28 cellular contexts compared by ENCODE assay signal in the genomic region with DNA sequence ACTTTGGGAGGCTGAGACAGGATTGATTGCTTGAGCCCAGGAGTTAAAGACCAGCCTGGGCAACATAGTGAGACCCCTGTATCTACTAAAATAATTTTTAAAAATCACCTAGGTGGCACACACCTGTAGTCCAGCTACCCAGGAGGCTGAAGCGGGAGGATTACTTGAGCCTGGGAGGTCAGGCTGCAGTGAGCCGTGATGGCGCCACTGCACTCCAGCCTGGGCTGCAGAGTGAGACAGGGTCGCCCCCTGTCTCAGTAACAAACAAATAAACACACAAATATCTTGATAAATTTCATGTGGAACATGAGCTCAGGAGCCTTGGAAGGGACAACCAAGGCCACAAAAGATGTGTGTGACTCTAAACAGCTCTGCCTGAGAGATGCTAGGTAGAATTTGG. TPM values are rescaled to one million over a fixed set of nuclear protein-coding genes. Genes with fewer than 3 reads are reported as not detected.
DNase-seq lines count a peak whose midpoint lies in the region; ATAC-seq and TF ChIP-seq lines count a peak whose summit lies in the region.
"Had no signal": no experiment of that assay in that cellular context is flagged by ENCODE, and none has a peak within 500 bp of the region (broad histone marks: within the 10 kb centered on the region; RNA-seq: fewer than 3 reads in every experiment).

No MANE protein-coding gene starts in this region.

- H3K36me3 Mint-ChIP-seq in T-helper 2 cell treated with Interferon-gamma antibody and Interleukin-4, amounts not matched to agents 5 μg/mL and 100 μg/mL, for 36 hours (ENCODE audit: low read depth) = no peaks in the 10 kb centered on the region
- H3K36me3 Mint-ChIP-seq in CD4-positive, alpha-beta T cell (ENCODE audit: low read depth) = no peaks in the 10 kb centered on the region
- no peaks in the 10 kb centered on the region for H3K36me3 Mint-ChIP-seq in endodermal cell (ENCODE audit: low read depth)
- H3K36me3 Mint-ChIP-seq in activated naive CD8-positive, alpha-beta T cell treated with anti-CD3 and anti-CD28 coated beads, Interleukin-2, amount 50 U/mL, for 24 hours (ENCODE audit: low read depth) = no peaks in the 10 kb centered on the region
- H3K36me3 Mint-ChIP-seq: CD4-positive, alpha-beta memory T cell had no signal

- H3K4me3 ChIP-seq in endodermal cell (ENCODE audit: low read length) = no peak overlapping the region
- H3K4me3 ChIP-seq: BLaER1, GM23248 had no signal

- H3K4me1 ChIP-seq in endodermal cell (ENCODE audit: control insufficient read depth, insufficient read depth, low read length) = no peaks in the 10 kb centered on the region
- H3K4me1 ChIP-seq: BLaER1, Caco-2 had no signal

- ATAC-seq in CD4-positive, alpha-beta T cell (ENCODE audit: poor library complexity) = no peak
- ATAC-seq in activated naive CD8-positive, alpha-beta T cell treated with anti-CD3 and anti-CD28 coated beads, Interleukin-2, amount 50 U/mL, for 24 hours = no peak

- intact Hi-C loops in CD4-positive, alpha-beta T cell (cut with DNase I, micrococcal nuclease) = no loop called here

- CTCF ChIA-PET in CD4-positive, alpha-beta T cell (lab: Charles Lee) = interaction anchor here (1.0 to 2.9 kb wide), 3 partner anchors 11 to 35 kb away, joined by 3 to 12 read pairs (median 5); partner anchors contain the start of gene ANKRD53

- DNase-seq in T-helper 2 cell treated with Interferon-gamma antibody and Interleukin-4, amounts not matched to agents 5 μg/mL and 100 μg/mL, for 36 hours (ENCODE audit: low spot score) = peak; percentile 2
- DNase-seq in T-helper 2 cell (no peak), endodermal cell (peak; percentile 39), mucosa of gallbladder (ENCODE audit: low spot score) (peak; percentile 3), RKO (ENCODE audit: low spot score) (no peak), GM13976 (ENCODE audit: low spot score) (no peak)
- no peak for DNase-seq in CD4-positive, alpha-beta T cell
- no peak for DNase-seq in activated naive CD8-positive, alpha-beta T cell treated with anti-CD3 and anti-CD28 coated beads, Interleukin-2, amount 50 U/mL, for 24 hours
- DNase-seq: ACHN; Caco-2; CD4-positive, alpha-beta memory T cell; DMS 273 treated with DMSO at 0.1 percent for 48 hours; DMS79 treated with DMSO at 0.1 percent for 48 hours; GM23248; HCEC 1CT; IMR-90; NCI-H1105; NCI-H146; NCI-H2029 treated with DMSO at 0.1 percent for 48 hours; NCI-H2171; NCI-H345; NCI-H524; Right ventricle myocardium superior had no signal

- H3K9me3 Mint-ChIP-seq in T-helper 2 cell treated with Interferon-gamma antibody and Interleukin-4, amounts not matched to agents 5 μg/mL and 100 μg/mL, for 36 hours = no peaks in the 10 kb centered on the region
- no peaks in the 10 kb centered on the region for H3K9me3 Mint-ChIP-seq in CD4-positive, alpha-beta T cell
- no peaks in the 10 kb centered on the region for H3K9me3 Mint-ChIP-seq in endodermal cell
- no peaks in the 10 kb centered on the region for H3K9me3 Mint-ChIP-seq in activated naive CD8-positive, alpha-beta T cell treated with anti-CD3 and anti-CD28 coated beads, Interleukin-2, amount 50 U/mL, for 24 hours
- H3K9me3 Mint-ChIP-seq: CD4-positive, alpha-beta memory T cell had no signal

- H3K4me3 Mint-ChIP-seq in T-helper 2 cell treated with Interferon-gamma antibody and Interleukin-4, amounts not matched to agents 5 μg/mL and 100 μg/mL, for 36 hours = no peak overlapping the region
- peak overlapping the region; percentile 30 for H3K4me3 Mint-ChIP-seq in CD4-positive, alpha-beta T cell
- H3K4me3 Mint-ChIP-seq in endodermal cell = no peak overlapping the region
- H3K4me3 Mint-ChIP-seq in activated naive CD8-positive, alpha-beta T cell treated with anti-CD3 and anti-CD28 coated beads, Interleukin-2, amount 50 U/mL, for 24 hours = no peak overlapping the region
- H3K4me3 Mint-ChIP-seq: CD4-positive, alpha-beta memory T cell had no signal

- TF ChIP-seq CTCF in CD4-positive, alpha-beta T cell (IDR thresholded peaks at IDR 0.05) = no peak
- TF ChIP-seq CTCF in endodermal cell (conservative IDR thresholded peaks at IDR 0.05) = no peak
- no peak for TF ChIP-seq CTCF in GM13976 (IDR thresholded peaks at IDR 0.05; ENCODE audit: borderline replicate concordance, control extremely low read depth, extremely low read depth, insufficient read depth, missing control alignments)

- H3K27me3 Mint-ChIP-seq in T-helper 2 cell treated with Interferon-gamma antibody and Interleukin-4, amounts not matched to agents 5 μg/mL and 100 μg/mL, for 36 hours (ENCODE audit: low read depth) = peaks cover 51% of the 10 kb centered on the region
- peaks cover 30% of the 10 kb centered on the region for H3K27me3 Mint-ChIP-seq in CD4-positive, alpha-beta T cell
- peaks cover 95% of the 10 kb centered on the region for H3K27me3 Mint-ChIP-seq in endodermal cell (ENCODE audit: insufficient read depth)
- H3K27me3 Mint-ChIP-seq in activated naive CD8-positive, alpha-beta T cell treated with anti-CD3 and anti-CD28 coated beads, Interleukin-2, amount 50 U/mL, for 24 hours = peaks cover 37% of the 10 kb centered on the region

- POLR2A ChIA-PET in CD4-positive, alpha-beta T cell (lab: Charles Lee) = no interaction called here

- H3K36me3 ChIP-seq in endodermal cell (ENCODE audit: control insufficient read depth, insufficient read depth, low read length) = no peaks in the 10 kb centered on the region
- H3K36me3 ChIP-seq: BLaER1 had no signal

- H3K4me1 Mint-ChIP-seq in T-helper 2 cell treated with Interferon-gamma antibody and Interleukin-4, amounts not matched to agents 5 μg/mL and 100 μg/mL, for 36 hours (ENCODE audit: low read depth) = peaks cover 2% of the 10 kb centered on the region
- H3K4me1 Mint-ChIP-seq in CD4-positive, alpha-beta T cell (ENCODE audit: low read depth) = peaks cover 8% of the 10 kb centered on the region
- H3K4me1 Mint-ChIP-seq in endodermal cell = peaks cover 2% of the 10 kb centered on the region
- H3K4me1 Mint-ChIP-seq in activated naive CD8-positive, alpha-beta T cell treated with anti-CD3 and anti-CD28 coated beads, Interleukin-2, amount 50 U/mL, for 24 hours = peaks cover 6% of the 10 kb centered on the region

- WGBS in endodermal cell (ENCODE audit: insufficient coverage in 1 of 2, insufficient read length in 1 of 2), 2 experiments = 60 to 71% methylated on average over 2 to 4 of the region's 4 CpGs

- in situ Hi-C loops in GM13976 (cut with MboI; ENCODE audit: low sequenced_read_pairs, unreplicated experiment) = no loop called here

- no peaks in the 10 kb centered on the region for H3K9me3 ChIP-seq in CD4-positive, alpha-beta T cell (ENCODE audit: control insufficient read depth, low read length)
- H3K9me3 ChIP-seq in endodermal cell (ENCODE audit: control insufficient read depth, low read length) = no peaks in the 10 kb centered on the region
- H3K9me3 ChIP-seq: BLaER1, Caco-2 had no signal

- no peak overlapping the region for H3K27ac Mint-ChIP-seq in T-helper 2 cell treated with Interferon-gamma antibody and Interleukin-4, amounts not matched to agents 5 μg/mL and 100 μg/mL, for 36 hours
- no peak overlapping the region for H3K27ac Mint-ChIP-seq in CD4-positive, alpha-beta T cell
- H3K27ac Mint-ChIP-seq in endodermal cell = no peak overlapping the region
- H3K27ac Mint-ChIP-seq in activated naive CD8-positive, alpha-beta T cell treated with anti-CD3 and anti-CD28 coated beads, Interleukin-2, amount 50 U/mL, for 24 hours = no peak overlapping the region
- H3K27ac Mint-ChIP-seq: CD4-positive, alpha-beta memory T cell had no signal

- H3K27ac ChIP-seq in CD4-positive, alpha-beta T cell (ENCODE audit: low read depth, low read length) = no peak overlapping the region
- H3K27ac ChIP-seq in endodermal cell (ENCODE audit: low read depth, low read length) = no peak overlapping the region
- H3K27ac ChIP-seq: 22Rv1, BLaER1, GM23248, KMS-11 had no signal

- H3K9ac ChIP-seq in endodermal cell (ENCODE audit: extremely low read depth, low read length, poor library complexity, severe bottlenecking) = no peak overlapping the region
- H3K9ac ChIP-seq: BLaER1, GM23248, KMS-11 had no signal

- H3K27me3 ChIP-seq in CD4-positive, alpha-beta T cell (ENCODE audit: control insufficient read depth, insufficient read depth, low read length) = peaks cover 15% of the 10 kb centered on the region
- H3K27me3 ChIP-seq in endodermal cell (ENCODE audit: control insufficient read depth, insufficient read depth, low read length, poor library complexity, severe bottlenecking) = peaks cover 99% of the 10 kb centered on the region

RNA-seq across cellular contexts. Expression of gene ANKRD53, which starts 11.7 kb away (rescaled TPM):
- 1 to 10 TPM in 1 of 2 experiments, under 1 TPM in 1; 0.42 to 1.2 TPM for total RNA-seq in CD4-positive, alpha-beta T cell
- total RNA-seq in endodermal cell (under 1 TPM; 0.24 to 0.97 TPM), mucosa of gallbladder (2.9 TPM)
- polyA plus RNA-seq in endodermal cell (2013, experiment 1 of 2) = 1.1 TPM
- polyA plus RNA-seq in endodermal cell (2013, experiment 2 of 2) = 0.62 TPM
- total RNA-seq: GM23248, OCI-LY7, SK-MEL-5 had no signal
- polyA plus RNA-seq: CD4-positive, alpha-beta memory T cell had no signal

RNA-seq across cellular contexts. Expression of gene TEX261, which starts 28.0 kb away (rescaled TPM):
- total RNA-seq in CD4-positive, alpha-beta T cell = 10 to 100 TPM; 26.8 to 34.0 TPM
- total RNA-seq in endodermal cell = 10 to 100 TPM; 13.3 to 19.9 TPM
- polyA plus RNA-seq in endodermal cell (2013, experiment 1 of 2) = 33.6 TPM
- polyA plus RNA-seq in endodermal cell (2013, experiment 2 of 2) = 25.2 TPM
- total RNA-seq in mucosa of gallbladder = 62.8 TPM

RNA-seq across cellular contexts. Expression of gene ATP6V1B1, which starts 31.0 kb away (rescaled TPM):
- not detected for total RNA-seq in CD4-positive, alpha-beta T cell
- total RNA-seq in endodermal cell = not detected
- polyA plus RNA-seq in endodermal cell (2013, experiment 1 of 2) = 1.1 TPM
- 0.79 TPM for polyA plus RNA-seq in endodermal cell (2013, experiment 2 of 2)
- 1.6 TPM for total RNA-seq in mucosa of gallbladder
- total RNA-seq: CD4-positive, alpha-beta memory T cell; GM23248; IMR-90; OCI-LY7 had no signal
- polyA plus RNA-seq: CD4-positive, alpha-beta memory T cell had no signal

Comparison
In these comparisons a context has a peak if more than half of its experiments do, and no peak if none do; other contexts are left out.
1. DNase-seq: peak in T-helper 2 cell treated with Interferon-gamma antibody and Interleukin-4, amounts not matched to agents 5 μg/mL and 100 μg/mL, for 36 hours (single experiment), endodermal cell (single experiment) and mucosa of gallbladder (single experiment); none in T-helper 2 cell (0 of 5), CD4-positive, alpha-beta T cell (0 of 10), activated naive CD8-positive, alpha-beta T cell treated with anti-CD3 and anti-CD28 coated beads, Interleukin-2, amount 50 U/mL, for 24 hours (single experiment), RKO (single experiment) and GM13976 (single experiment).